8 cellular contexts compared by ENCODE assay signal in the genomic region with DNA sequence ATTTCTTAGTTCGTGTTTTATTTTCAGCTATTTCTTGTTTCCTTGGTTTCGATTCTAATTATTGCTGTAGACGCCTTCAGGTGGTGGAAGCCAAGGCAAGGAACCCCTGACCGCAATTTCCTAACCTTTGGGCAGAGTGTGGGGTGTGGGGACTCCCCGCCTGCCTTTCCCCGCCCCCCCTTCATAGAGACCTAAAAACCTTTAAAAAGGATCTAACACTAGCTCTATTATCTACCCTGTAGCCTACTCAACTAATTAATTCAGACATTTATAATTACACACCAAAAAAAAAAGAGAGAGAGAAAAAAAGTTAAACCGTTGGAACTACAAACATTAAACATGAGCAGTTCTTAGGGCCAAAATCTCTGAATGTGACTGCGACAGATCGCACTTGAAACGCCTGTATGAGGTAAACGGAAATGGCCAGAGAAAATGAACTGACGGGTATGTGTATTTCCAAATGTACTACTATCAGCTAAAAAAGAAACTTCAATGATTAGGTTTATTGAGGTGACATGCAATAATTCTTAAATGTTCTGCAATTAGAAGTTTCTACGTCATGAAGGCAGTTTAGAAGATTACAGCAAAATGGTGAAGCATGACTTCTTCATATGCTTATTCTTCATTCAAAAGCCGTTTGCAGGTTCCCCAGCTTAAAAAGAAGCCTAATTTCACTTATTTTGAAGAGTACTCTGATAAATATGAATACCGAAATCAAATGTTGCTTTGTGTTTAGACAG. TPM values are rescaled to one million over a fixed set of nuclear protein-coding genes. Genes with fewer than 3 reads are reported as not detected.
DNase-seq lines count a peak whose midpoint lies in the region; ATAC-seq, FAIRE-seq and TF ChIP-seq lines count a peak whose summit lies in the region.

No MANE protein-coding gene starts in this region.

- H3K9me3 ChIP-seq in astrocyte (ENCODE audit: insufficient read depth, low read depth, low read length) (no peaks in the 10 kb centered on the region), liver (ENCODE audit: control insufficient read depth in 4 of 4, low read length in 3 of 4) (no peaks in the 10 kb centered on the region)

- peaks cover 3% of the 10 kb centered on the region for H3K4me1 ChIP-seq in astrocyte (ENCODE audit: insufficient read depth, low read length)
- peaks cover 0 to 11% (median 4%) of the 10 kb centered on the region in 4 donors for H3K4me1 ChIP-seq in liver (ENCODE audit: control insufficient read depth in 4 of 4, insufficient read depth in 4 of 4, low read length in 3 of 4)

- no peaks in the 10 kb centered on the region for H3K27me3 Mint-ChIP-seq in astrocyte (ENCODE audit: low read depth, unreplicated experiment)

- H3K4me3 ChIP-seq in astrocyte (ENCODE audit: insufficient read depth, low read depth, low read length) (peak overlapping the region; percentile 73), liver (ENCODE audit: low read depth in 1 of 3, low read length in 3 of 3) (peak overlapping the region; percentile 44 to 85 (median 81))

- H2AFZ ChIP-seq in astrocyte (ENCODE audit: low read depth, low read length): peak overlapping the region; percentile 95

- FAIRE-seq in astrocyte (lab: Jason Lieb, UNC): no peak

- POLR2A ChIA-PET in HEK293T (lab: Yijun Ruan, JAX): interaction anchor here (0.7 to 3.3 kb wide), 25 partner anchors 8 to 967 kb away, joined by 3 to 50 read pairs (median 4); partner anchors contain the start of genes FER and PJA2

- H4K20me1 ChIP-seq in astrocyte (ENCODE audit: insufficient read depth, low read length): no peaks in the 10 kb centered on the region

- no peaks in the 10 kb centered on the region for H3K36me3 Mint-ChIP-seq in astrocyte (ENCODE audit: low read depth, unreplicated experiment)

- H3K27ac Mint-ChIP-seq in astrocyte (ENCODE audit: unreplicated experiment): peak overlapping the region; percentile 75

- no peaks in the 10 kb centered on the region for H3K79me2 ChIP-seq in astrocyte (ENCODE audit: insufficient read depth, low read length)

- H3K9ac ChIP-seq in astrocyte (ENCODE audit: low read length): peak overlapping the region; percentile 89
- peak overlapping the region; percentile 82 for H3K9ac ChIP-seq in liver (ENCODE audit: low read depth in 1 of 2, low read length in 2 of 2)

- peak; percentile 47 for DNase-seq in RPMI8226
- DNase-seq in astrocyte (ENCODE audit: low read depth): no peak
- peak; percentile 65 for DNase-seq in stimulated activated CD8-positive, alpha-beta memory T cell treated with anti-CD3 and anti-CD28 coated beads, Interleukin-4, amount 100 ng/mL, for 48 hours
- DNase-seq in GOT3 (lab: John Stamatoyannopoulos, UW): no peak
- no peak for DNase-seq in HEK293T (ENCODE audit: extremely low spot score)

- TF ChIP-seq RAD21 in liver (IDR thresholded peaks at IDR 0.05): no peak

- 49% methylated on average over 15 of the region's 15 CpGs for WGBS in liver

- peak overlapping the region; percentile 91 for H3K4me3 Mint-ChIP-seq in astrocyte (ENCODE audit: unreplicated experiment)

- ATAC-seq in GM18511 (IDR thresholded peaks at IDR 0.05; ENCODE audit: unreplicated experiment): peak; percentile 48
- ATAC-seq in HG02763 (IDR thresholded peaks at IDR 0.05; ENCODE audit: unreplicated experiment): peak; percentile 35

- H3K4me1 Mint-ChIP-seq in astrocyte (ENCODE audit: low read depth, unreplicated experiment): peaks cover 4% of the 10 kb centered on the region

- H3K27ac ChIP-seq in astrocyte (ENCODE audit: low read depth, low read length) (peak overlapping the region; percentile 84), liver (ENCODE audit: low read depth in 1 of 2, low read length in 2 of 2) (peak overlapping the region; percentile 56 to 90)

- TF ChIP-seq CTCF in astrocyte (IDR thresholded peaks at IDR 0.05; ENCODE audit: insufficient read depth, low read depth, low read length): no peak
- no peak for TF ChIP-seq CTCF in liver (IDR thresholded peaks at IDR 0.05; ENCODE audit: low read depth, low read length, missing input control)

- peak overlapping the region; percentile 92 for H3K4me2 ChIP-seq in astrocyte (ENCODE audit: low read length)

- H3K9me3 Mint-ChIP-seq in astrocyte (ENCODE audit: unreplicated experiment): no peaks in the 10 kb centered on the region

- H3K36me3 ChIP-seq in astrocyte (ENCODE audit: insufficient read depth, low read length) (no peaks in the 10 kb centered on the region), liver (ENCODE audit: control insufficient read depth in 4 of 4, insufficient read depth in 3 of 4, low read depth in 1 of 4, low read length in 3 of 4) (no peaks in the 10 kb centered on the region)

- CTCF ChIA-PET in HEK293T (lab: Yijun Ruan, JAX): interaction anchor here (0.6 to 1.2 kb wide), 2 partner anchors 88 to 183 kb away, joined by 3 read pairs; no protein-coding TSS in a partner anchor

- H3K27me3 ChIP-seq in astrocyte (ENCODE audit: insufficient read depth, low read length): no peaks in the 10 kb centered on the region
- no peaks in the 10 kb centered on the region for H3K27me3 ChIP-seq in liver (ENCODE audit: control insufficient read depth in 4 of 4, insufficient read depth in 4 of 4, low read length in 3 of 4)

TF ChIP-seq in liver, 16 proteins besides CTCF, POLR2A, EP300 and RAD21:
- peak; percentile 3 for TF ChIP-seq TAF1 (conservative IDR thresholded peaks at IDR 0.05)
- TF ChIP-seq, protein P1, sequence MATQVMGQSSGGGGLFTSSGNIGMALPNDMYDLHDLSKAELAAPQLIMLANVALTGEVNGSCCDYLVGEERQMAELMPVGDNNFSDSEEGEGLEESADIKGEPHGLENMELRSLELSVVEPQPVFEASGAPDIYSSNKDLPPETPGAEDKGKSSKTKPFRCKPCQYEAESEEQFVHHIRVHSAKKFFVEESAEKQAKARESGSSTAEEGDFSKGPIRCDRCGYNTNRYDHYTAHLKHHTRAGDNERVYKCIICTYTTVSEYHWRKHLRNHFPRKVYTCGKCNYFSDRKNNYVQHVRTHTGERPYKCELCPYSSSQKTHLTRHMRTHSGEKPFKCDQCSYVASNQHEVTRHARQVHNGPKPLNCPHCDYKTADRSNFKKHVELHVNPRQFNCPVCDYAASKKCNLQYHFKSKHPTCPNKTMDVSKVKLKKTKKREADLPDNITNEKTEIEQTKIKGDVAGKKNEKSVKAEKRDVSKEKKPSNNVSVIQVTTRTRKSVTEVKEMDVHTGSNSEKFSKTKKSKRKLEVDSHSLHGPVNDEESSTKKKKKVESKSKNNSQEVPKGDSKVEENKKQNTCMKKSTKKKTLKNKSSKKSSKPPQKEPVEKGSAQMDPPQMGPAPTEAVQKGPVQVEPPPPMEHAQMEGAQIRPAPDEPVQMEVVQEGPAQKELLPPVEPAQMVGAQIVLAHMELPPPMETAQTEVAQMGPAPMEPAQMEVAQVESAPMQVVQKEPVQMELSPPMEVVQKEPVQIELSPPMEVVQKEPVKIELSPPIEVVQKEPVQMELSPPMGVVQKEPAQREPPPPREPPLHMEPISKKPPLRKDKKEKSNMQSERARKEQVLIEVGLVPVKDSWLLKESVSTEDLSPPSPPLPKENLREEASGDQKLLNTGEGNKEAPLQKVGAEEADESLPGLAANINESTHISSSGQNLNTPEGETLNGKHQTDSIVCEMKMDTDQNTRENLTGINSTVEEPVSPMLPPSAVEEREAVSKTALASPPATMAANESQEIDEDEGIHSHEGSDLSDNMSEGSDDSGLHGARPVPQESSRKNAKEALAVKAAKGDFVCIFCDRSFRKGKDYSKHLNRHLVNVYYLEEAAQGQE (IDR thresholded peaks at IDR 0.05): no peak

TF ChIP-seq in HEK293T, 16 proteins besides CTCF, POLR2A, EP300 and RAD21:
- no peak for TF ChIP-seq NFRKB (IDR thresholded peaks at IDR 0.05)
- TF ChIP-seq BHLHE40 (IDR thresholded peaks at IDR 0.05; ENCODE audit: borderline replicate concordance): no peak
- TF ChIP-seq FOXK2 (IDR thresholded peaks at IDR 0.05): no peak
- TF ChIP-seq SUZ12 (IDR thresholded peaks at IDR 0.05): no peak
- no peak for TF ChIP-seq L3MBTL2 (conservative IDR thresholded peaks at IDR 0.05)
- TF ChIP-seq HDGF (IDR thresholded peaks at IDR 0.05; ENCODE audit: borderline replicate concordance): no peak
- TF ChIP-seq FOXM1 (IDR thresholded peaks at IDR 0.05; ENCODE audit: borderline replicate concordance): no peak
- TF ChIP-seq PKNOX1 (IDR thresholded peaks at IDR 0.05): no peak
- no peak for TF ChIP-seq FOXA1 (IDR thresholded peaks at IDR 0.05)
- no peak for TF ChIP-seq LEF1 (IDR thresholded peaks at IDR 0.05; ENCODE audit: borderline replicate concordance)
- no peak for TF ChIP-seq ARNT (IDR thresholded peaks at IDR 0.05)

RNA-seq across cellular contexts. Expression of gene FER, which starts 19.0 kb away (rescaled TPM):
- 14.9 and 21.6 TPM in 2 replicates for total RNA-seq in astrocyte
- 1 to 10 TPM; 4.8 to 9.8 TPM for total RNA-seq in liver
- polyA plus RNA-seq in liver: 1 to 10 TPM in 1 of 2 donors, under 1 TPM in 1; 0.83 to 6.9 TPM

Comparison
In these comparisons a context has a peak if more than half of its experiments do, and no peak if none do; other contexts are left out.
1. DNase-seq: peak in RPMI8226 (single experiment) and stimulated activated CD8-positive, alpha-beta memory T cell treated with anti-CD3 and anti-CD28 coated beads, Interleukin-4, amount 100 ng/mL, for 48 hours (single experiment); none in astrocyte (single experiment), GOT3 (single experiment) and HEK293T (single experiment).